Comparison of ENCODE assay signal across 18 cellular contexts in genomic region chr3:180854887-180855286, GRCh38.
"Had no signal": no experiment of that assay in that cellular context is flagged by ENCODE, and none has a peak within 500 bp of the region (broad histone marks: within the 10 kb centered on the region; RNA-seq: fewer than 3 reads in every experiment).

No MANE protein-coding gene starts in this region.

- H3K27ac Mint-ChIP-seq: naive B cell had no signal

- H3K4me3 Mint-ChIP-seq: naive B cell had no signal

- H2AFZ ChIP-seq: hepatocyte had no signal

- H3K9me3 ChIP-seq: sigmoid colon, upper lobe of left lung, uterus had no signal

- H3K27ac ChIP-seq: coronary artery, hepatocyte, right atrium auricular region, sigmoid colon, skin epidermis, tibial artery, upper lobe of left lung, uterus had no signal

- H3K4me1 ChIP-seq: right atrium auricular region, sigmoid colon, tibial artery, upper lobe of left lung, uterus had no signal

- DNase-seq: effector CD4-positive, alpha-beta T cell; foreskin melanocyte; head of caudate nucleus; left colon; left ventricle myocardium superior; mesenchymal stem cell; naive B cell; sigmoid colon; stimulated activated CD4-positive, alpha-beta T cell treated with anti-CD3 and anti-CD28 coated beads, Interleukin-12 subunit alpha, Interleukin-12 subunit beta, amount 100 ng/mL, for 4 hours; stimulated activated naive CD4-positive, alpha-beta T cell; tibial artery; upper lobe of left lung; uterus had no signal

- H3K36me3 ChIP-seq: right atrium auricular region, sigmoid colon, tibial artery, upper lobe of left lung, uterus had no signal

- H3K79me2 ChIP-seq: hepatocyte had no signal

- H3K4me2 ChIP-seq: hepatocyte had no signal

- ATAC-seq: left colon, left ventricle myocardium superior had no signal

- H3K27me3 ChIP-seq: hepatocyte, right atrium auricular region, sigmoid colon, tibial artery, upper lobe of left lung, uterus had no signal

- H3K4me3 ChIP-seq: coronary artery, hepatocyte, lung, right atrium auricular region, sigmoid colon, skin epidermis, tibial artery, upper lobe of left lung, uterus had no signal
